Comparison of ENCODE assay signal across 1 cellular context in genomic region chr16:85961988-85962915, GRCh38.
TF ChIP-seq lines count a peak whose summit lies in the region.

No MANE protein-coding gene starts in this region.

TF ChIP-seq in H1, 55 proteins besides CTCF, POLR2A, EP300 and RAD21:
- TF ChIP-seq BRCA1 (IDR thresholded peaks at IDR 0.05; ENCODE audit: low read depth, low read length) (no peak), HDAC6 (IDR thresholded peaks at IDR 0.05; ENCODE audit: low read depth, low read length) (no peak), USF2 (IDR thresholded peaks at IDR 0.05; ENCODE audit: low read length) (peak; percentile 74), GTF2F1 (IDR thresholded peaks at IDR 0.05; ENCODE audit: borderline replicate concordance, low read depth, low read length) (no peak), CTBP2 (IDR thresholded peaks at IDR 0.05; ENCODE audit: borderline replicate concordance, insufficient read depth, insufficient read length, low read length) (no peak), SP4 (IDR thresholded peaks at IDR 0.05; ENCODE audit: low read length) (no peak), SIX5 (IDR thresholded peaks at IDR 0.05; ENCODE audit: low read depth, low read length) (no peak), TCF12 (IDR thresholded peaks at IDR 0.05; ENCODE audit: low read depth, low read length) (no peak), RNF2 (IDR thresholded peaks at IDR 0.05; ENCODE audit: borderline replicate concordance, low read depth, low read length, missing control alignments, poor library complexity, severe bottlenecking) (no peak)
- TF ChIP-seq, protein P1, sequence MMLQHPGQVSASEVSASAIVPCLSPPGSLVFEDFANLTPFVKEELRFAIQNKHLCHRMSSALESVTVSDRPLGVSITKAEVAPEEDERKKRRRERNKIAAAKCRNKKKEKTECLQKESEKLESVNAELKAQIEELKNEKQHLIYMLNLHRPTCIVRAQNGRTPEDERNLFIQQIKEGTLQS (IDR thresholded peaks at IDR 0.05; ENCODE audit: insufficient read depth, low read depth, low read length), result 0 out of 2 replicates have a peak, but pooled peaks have one; percentile 33
- TF ChIP-seq, protein P2, sequence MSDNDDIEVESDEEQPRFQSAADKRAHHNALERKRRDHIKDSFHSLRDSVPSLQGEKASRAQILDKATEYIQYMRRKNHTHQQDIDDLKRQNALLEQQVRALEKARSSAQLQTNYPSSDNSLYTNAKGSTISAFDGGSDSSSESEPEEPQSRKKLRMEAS (IDR thresholded peaks at IDR 0.05), result no peak
